In genomic region chr5:109485030-109485429, GRCh38 we compare ENCODE assay signal across 10 cellular contexts.
DNase-seq lines count a peak whose midpoint lies in the region; ATAC-seq and TF ChIP-seq lines count a peak whose summit lies in the region.
"Had no signal": no experiment of that assay in that cellular context is flagged by ENCODE, and none has a peak within 500 bp of the region (broad histone marks: within the 10 kb centered on the region; RNA-seq: fewer than 3 reads in every experiment).

No MANE protein-coding gene starts in this region.

- TF ChIP-seq CTCF in C4-2B (conservative IDR thresholded peaks at IDR 0.05) (no peak), brain microvascular endothelial cell (IDR thresholded peaks at IDR 0.05; ENCODE audit: low read depth, low read length, missing control alignments) (no peak), lung (IDR thresholded peaks at IDR 0.05; ENCODE audit: control extremely low read depth, extremely low read depth) (no peak)

- H3K27me3 ChIP-seq in brain microvascular endothelial cell (replicated peaks) = no peaks in the 10 kb centered on the region
- no peaks in the 10 kb centered on the region for H3K27me3 ChIP-seq in lung (ENCODE audit: control insufficient read depth, insufficient read depth)
- H3K27me3 ChIP-seq: BLaER1 treated with 17β-estradiol and CSF1 and Interleukin-3, amounts not matched to agents 10 nM and 100 nM had no signal

- no peak overlapping the region for H3K4me3 ChIP-seq in brain microvascular endothelial cell (ENCODE audit: low read depth, low read length)
- H3K4me3 ChIP-seq in lung = no peak overlapping the region
- H3K4me3 ChIP-seq: BLaER1 treated with 17β-estradiol and CSF1 and Interleukin-3, amounts not matched to agents 10 nM and 100 nM had no signal

- H3K36me3 ChIP-seq in brain microvascular endothelial cell (replicated peaks) (no peaks in the 10 kb centered on the region), lung (ENCODE audit: control insufficient read depth in 2 of 2, insufficient read depth in 2 of 2, low read length in 2 of 2) (no peaks in the 10 kb centered on the region)
- H3K36me3 ChIP-seq: BLaER1 treated with 17β-estradiol and CSF1 and Interleukin-3, amounts not matched to agents 10 nM and 100 nM had no signal

- DNase-seq in NCI-H1694 (lab: John Stamatoyannopoulos, UW) = peak; percentile 34
- DNase-seq in brain microvascular endothelial cell = peak; percentile 2
- peak; percentile 44 for DNase-seq in lung (ENCODE audit: low spot score)
- DNase-seq in activated CD4-positive, CD25-positive, alpha-beta regulatory T cell treated with anti-CD3 and anti-CD28 coated beads, Interleukin-2, amount 50 U/mL, for 72 hours = no peak
- DNase-seq in NCI-H2171 (lab: John Stamatoyannopoulos, UW) = no peak
- DNase-seq: activated CD4-positive, CD25-positive, alpha-beta regulatory T cell had no signal

- WGBS in lung, 2 donors = 27 to 42% methylated on average over 8 of the region's 8 CpGs

- H3K27ac ChIP-seq in C4-2B = peak overlapping the region; percentile 12
- H3K27ac ChIP-seq in brain microvascular endothelial cell = no peak overlapping the region
- no peak overlapping the region for H3K27ac ChIP-seq in lung (ENCODE audit: low read depth in 1 of 2, low read length in 1 of 2)
- H3K27ac ChIP-seq: BLaER1 treated with 17β-estradiol and CSF1 and Interleukin-3, amounts not matched to agents 10 nM and 100 nM had no signal

- no peaks in the 10 kb centered on the region for H3K9me3 ChIP-seq in lung (ENCODE audit: control insufficient read depth in 2 of 2, insufficient read depth in 1 of 2, low read length in 1 of 2)

- no peak for ATAC-seq in lung (ENCODE audit: insufficient read depth, low FRiP score)
- ATAC-seq in GM21447 (IDR thresholded peaks at IDR 0.05; ENCODE audit: unreplicated experiment) = no peak
- no peak for ATAC-seq in HG03439 (IDR thresholded peaks at IDR 0.05; ENCODE audit: unreplicated experiment)

- peaks cover 7% of the 10 kb centered on the region in 2 donors for H3K4me1 ChIP-seq in lung (ENCODE audit: control insufficient read depth in 2 of 2, insufficient read depth in 2 of 2, low read length in 2 of 2)

- in situ Hi-C loops in brain microvascular endothelial cell (cut with HindIII; ENCODE audit: low pct_ligation_motif_present, low sequenced_read_pairs) = no loop called here

Comparison
In these comparisons a context has a peak if more than half of its experiments do, and no peak if none do; other contexts are left out.
1. DNase-seq: peak in NCI-H1694 (single experiment), brain microvascular endothelial cell (single experiment) and lung (single experiment); none in activated CD4-positive, CD25-positive, alpha-beta regulatory T cell treated with anti-CD3 and anti-CD28 coated beads, Interleukin-2, amount 50 U/mL, for 72 hours (single experiment) and NCI-H2171 (single experiment).